In genomic region chr3:5026046-5026362, GRCh38 we compare ENCODE assay signal across 9 cellular contexts. TPM values are rescaled to one million over a fixed set of nuclear protein-coding genes. Genes with fewer than 3 reads are reported as not detected.
DNase-seq lines count a peak whose midpoint lies in the region; ATAC-seq and TF ChIP-seq lines count a peak whose summit lies in the region.
"Had no signal": no experiment of that assay in that cellular context is flagged by ENCODE, and none has a peak within 500 bp of the region (broad histone marks: within the 10 kb centered on the region; RNA-seq: fewer than 3 reads in every experiment).

No MANE protein-coding gene starts in this region.

- TF ChIP-seq CTCF in breast epithelium (IDR thresholded peaks at IDR 0.05): no peak
- no peak for TF ChIP-seq CTCF in tibial artery (IDR thresholded peaks at IDR 0.05)

- H3K4me3 ChIP-seq in breast epithelium: peak overlapping the region; percentile 34 to 66 (median 53)
- peak overlapping the region; percentile 50 to 57 for H3K4me3 ChIP-seq in tibial artery

- peak overlapping the region; percentile 81 for H3K27ac Mint-ChIP-seq in activated CD8-positive, alpha-beta memory T cell treated with anti-CD3 and anti-CD28 coated beads, Interleukin-2, amount 10 ng/mL, durations not matched to agents 7 days and 5 days
- peak overlapping the region; percentile 91 for H3K27ac Mint-ChIP-seq in memory B cell

- intact Hi-C loops in breast epithelium (cut with DNase I; ENCODE audit: low total_unique reads) (loop anchor here (5.0 kb wide), 1 partner anchor 714 kb away; no protein-coding TSS in a partner anchor), tibial artery (cut with DNase I; ENCODE audit: low total_unique reads) (loop anchor here (2.0 to 5.0 kb wide), 2 partner anchors 39 to 315 kb away; no protein-coding TSS in a partner anchor)

- no peaks in the 10 kb centered on the region for H3K27me3 ChIP-seq in breast epithelium
- H3K27me3 ChIP-seq in tibial artery: no peaks in the 10 kb centered on the region

- no peaks in the 10 kb centered on the region for H3K9me3 Mint-ChIP-seq in activated CD8-positive, alpha-beta memory T cell treated with anti-CD3 and anti-CD28 coated beads, Interleukin-2, amount 10 ng/mL, durations not matched to agents 7 days and 5 days (ENCODE audit: low read depth)
- H3K9me3 Mint-ChIP-seq in memory B cell: no peaks in the 10 kb centered on the region

- CTCF ChIA-PET in activated CD8-positive, alpha-beta memory T cell treated with anti-CD3 and anti-CD28 coated beads, Interleukin-2, amount 10 ng/mL, durations not matched to agents 7 days and 5 days (lab: Charles Lee): interaction anchor here (0.7 to 14.4 kb wide), 19 partner anchors 9 to 322 kb away, joined by 3 to 212 read pairs (median 6); partner anchors contain the start of gene BHLHE40

- ATAC-seq in activated CD8-positive, alpha-beta memory T cell treated with anti-CD3 and anti-CD28 coated beads, Interleukin-2, amount 10 ng/mL, durations not matched to agents 7 days and 5 days: no peak
- ATAC-seq in memory B cell (ENCODE audit: low read depth) (no peak), HG02571 (IDR thresholded peaks at IDR 0.05; ENCODE audit: unreplicated experiment) (no peak), HG03571 (IDR thresholded peaks at IDR 0.05; ENCODE audit: unreplicated experiment) (no peak)

- TF ChIP-seq POLR2A in breast epithelium (IDR thresholded peaks at IDR 0.05): no peak

- H3K4me3 Mint-ChIP-seq in activated CD8-positive, alpha-beta memory T cell treated with anti-CD3 and anti-CD28 coated beads, Interleukin-2, amount 10 ng/mL, durations not matched to agents 7 days and 5 days: peak overlapping the region; percentile 40
- peak overlapping the region; percentile 70 for H3K4me3 Mint-ChIP-seq in memory B cell

- H3K9me3 ChIP-seq in breast epithelium: no peaks in the 10 kb centered on the region
- H3K9me3 ChIP-seq in tibial artery: no peaks in the 10 kb centered on the region

- H3K4me1 Mint-ChIP-seq in activated CD8-positive, alpha-beta memory T cell treated with anti-CD3 and anti-CD28 coated beads, Interleukin-2, amount 10 ng/mL, durations not matched to agents 7 days and 5 days: peaks cover 67% of the 10 kb centered on the region
- H3K4me1 Mint-ChIP-seq in memory B cell: peaks cover 9% of the 10 kb centered on the region

- H3K27me3 Mint-ChIP-seq in activated CD8-positive, alpha-beta memory T cell treated with anti-CD3 and anti-CD28 coated beads, Interleukin-2, amount 10 ng/mL, durations not matched to agents 7 days and 5 days: no peaks in the 10 kb centered on the region
- no peaks in the 10 kb centered on the region for H3K27me3 Mint-ChIP-seq in memory B cell

- DNase-seq in activated CD8-positive, alpha-beta memory T cell treated with anti-CD3 and anti-CD28 coated beads, Interleukin-2, amount 10 ng/mL, durations not matched to agents 7 days and 5 days: no peak
- no peak for DNase-seq in activated CD8-positive, alpha-beta memory T cell treated with anti-CD3 and anti-CD28 coated beads for 24 hours
- DNase-seq in breast epithelium (ENCODE audit: low spot score in 2 of 2): no peak
- DNase-seq in memory B cell (ENCODE audit: low spot score in 2 of 2): no peak
- DNase-seq in tibial artery: no peak
- no peak for DNase-seq in NCI-H1417 (lab: John Stamatoyannopoulos, UW)

- H3K36me3 ChIP-seq in breast epithelium (no peaks in the 10 kb centered on the region), tibial artery (no peaks in the 10 kb centered on the region)

- H3K27ac ChIP-seq in breast epithelium (peak overlapping the region; percentile 85 to 93), tibial artery (peak overlapping the region; percentile 79 to 85)
- H3K27ac ChIP-seq: C4-2B had no signal

- no peaks in the 10 kb centered on the region for H3K36me3 Mint-ChIP-seq in activated CD8-positive, alpha-beta memory T cell treated with anti-CD3 and anti-CD28 coated beads, Interleukin-2, amount 10 ng/mL, durations not matched to agents 7 days and 5 days
- no peaks in the 10 kb centered on the region for H3K36me3 Mint-ChIP-seq in memory B cell

- no peaks in the 10 kb centered on the region for H3K4me1 ChIP-seq in breast epithelium
- peaks cover 0 to 19% (median 7%) of the 10 kb centered on the region in 4 donors for H3K4me1 ChIP-seq in tibial artery

RNA-seq across cellular contexts. Expression of gene BHLHE40, which starts 46.8 kb away (rescaled TPM):
- total RNA-seq in activated CD8-positive, alpha-beta memory T cell treated with anti-CD3 and anti-CD28 coated beads, Interleukin-2, amount 10 ng/mL, durations not matched to agents 7 days and 5 days: 100 to 1,000 TPM; 281 to 491 TPM
- 100 to 1,000 TPM in 2 of 3 donors, 10 to 100 TPM in 1; 13.8 to 177 (median 135) TPM for total RNA-seq in breast epithelium
